ENCODE assay signal across 21 cellular contexts in genomic region chr11:93085097-93085496, GRCh38.
DNase-seq lines count a peak whose midpoint lies in the region; FAIRE-seq and TF ChIP-seq lines count a peak whose summit lies in the region.
"Had no signal": no experiment of that assay in that cellular context is flagged by ENCODE, and none has a peak within 500 bp of the region (broad histone marks: within the 10 kb centered on the region; RNA-seq: fewer than 3 reads in every experiment).

No MANE protein-coding gene starts in this region.

- H2AFZ ChIP-seq in mammary epithelial cell (ENCODE audit: low read depth, low read length) = peak overlapping the region; percentile 63

- no peak for FAIRE-seq in GM12891 (lab: Jason Lieb, UNC)
- FAIRE-seq: A549, bronchial epithelial cell had no signal

- no peak for TF ChIP-seq EP300 in stomach (IDR thresholded peaks at IDR 0.05)

- no peaks in the 10 kb centered on the region for H3K79me2 ChIP-seq in mammary epithelial cell (ENCODE audit: insufficient read depth, low read length)

- no peaks in the 10 kb centered on the region for H3K9me3 ChIP-seq in mammary epithelial cell (replicated peaks; ENCODE audit: insufficient read depth, low read length)
- H3K9me3 ChIP-seq in stomach = no peaks in the 10 kb centered on the region
- H3K9me3 ChIP-seq: A549, upper lobe of left lung had no signal

- TF ChIP-seq CTCF in mammary epithelial cell (conservative IDR thresholded peaks at IDR 0.05 in 1 of 2, IDR thresholded peaks at IDR 0.05 in 1 of 2; ENCODE audit: extremely low read depth in 1 of 2, insufficient read depth in 1 of 2, low read depth in 1 of 2, low read length in 2 of 2) (no peak), MCF 10A (IDR thresholded peaks at IDR 0.05; ENCODE audit: unreplicated experiment) (no peak), stomach (IDR thresholded peaks at IDR 0.05) (no peak)

- H3K36me3 Mint-ChIP-seq in MCF 10A (ENCODE audit: insufficient read depth, unreplicated experiment) = no peaks in the 10 kb centered on the region
- H3K36me3 Mint-ChIP-seq: activated CD4-positive, alpha-beta memory T cell treated with anti-CD3 and anti-CD28 coated beads for 36 hours; activated naive CD8-positive, alpha-beta T cell; stimulated activated effector memory CD8-positive, alpha-beta T cell treated with anti-CD3 and anti-CD28 coated beads, Interleukin-12 subunit alpha, Interleukin-12 subunit beta, amount 100 ng/mL, for 72 hours had no signal

- H3K27me3 Mint-ChIP-seq in MCF 10A (ENCODE audit: insufficient read depth, unreplicated experiment) = no peaks in the 10 kb centered on the region
- H3K27me3 Mint-ChIP-seq: activated T-cell treated with anti-CD3 and anti-CD28 coated beads, Interleukin-2, amount 50 U/mL, for 24 hours had no signal

- DNase-seq in mammary epithelial cell = peak; percentile 61
- no peak for DNase-seq in MCF 10A (ENCODE audit: unreplicated experiment)
- peak; percentile 61 for DNase-seq in RPMI7951 (ENCODE audit: low read depth)
- DNase-seq in fibroblast of peridontal ligament (ENCODE audit: extremely low read depth) = peak; percentile 66
- DNase-seq in GM12891 (ENCODE audit: insufficient read length, low spot score) = no peak
- DNase-seq in EL = no peak
- no peak for DNase-seq in stomach
- no peak for DNase-seq in NCI-H2107 treated with DMSO at 0.1 percent for 48 hours (lab: John Stamatoyannopoulos, UW; ENCODE audit: unreplicated experiment)
- DNase-seq: activated CD4-positive, alpha-beta memory T cell treated with anti-CD3 and anti-CD28 coated beads for 36 hours; activated T-cell treated with anti-CD3 and anti-CD28 coated beads, Interleukin-2, amount 50 U/mL, for 24 hours; effector CD8-positive, alpha-beta T cell; NCI-H2081 treated with DMSO at 0.1 percent for 48 hours; NCI-H774; occipital lobe; RPMI8226 had no signal

- H3K27ac ChIP-seq in mammary epithelial cell (ENCODE audit: insufficient read depth, low read depth, low read length) (peak overlapping the region; percentile 58), stomach (no peak overlapping the region)
- H3K27ac ChIP-seq: A549, upper lobe of left lung had no signal

- H3K4me1 Mint-ChIP-seq in MCF 10A (ENCODE audit: insufficient read depth, unreplicated experiment) = no peaks in the 10 kb centered on the region
- H3K4me1 Mint-ChIP-seq: stimulated activated effector memory CD8-positive, alpha-beta T cell treated with anti-CD3 and anti-CD28 coated beads, Interleukin-12 subunit alpha, Interleukin-12 subunit beta, amount 100 ng/mL, for 72 hours had no signal

- in situ Hi-C loops in mammary epithelial cell (cut with MboI; ENCODE audit: low sequenced_read_pairs in 2 of 2) = no loop called here

- H3K27me3 ChIP-seq in mammary epithelial cell (ENCODE audit: insufficient read depth, low read length) = no peaks in the 10 kb centered on the region
- H3K27me3 ChIP-seq in stomach = no peaks in the 10 kb centered on the region
- H3K27me3 ChIP-seq: upper lobe of left lung had no signal

- H3K4me2 ChIP-seq in mammary epithelial cell (ENCODE audit: insufficient read depth, low read depth, low read length) = peak overlapping the region; percentile 8
- H3K4me2 ChIP-seq: A549, smooth muscle cell had no signal

- TSS peak; percentile 90 for BruUV-seq in mammary epithelial cell (replicated peaks; lab: Mats Ljungman, UMichigan)
- BruUV-seq in MCF 10A (replicated peaks; lab: Mats Ljungman, UMichigan) = no TSS peak

- CTCF ChIA-PET in mammary epithelial cell (lab: Charles Lee; ENCODE audit: low non-redundant PET) (interaction anchor here (0.6 kb wide), 1 partner anchor 50 kb away, joined by 6 read pairs; no protein-coding TSS in a partner anchor), MCF 10A (lab: Yijun Ruan, JAX) (interaction anchor here (0.7 to 1.1 kb wide), 3 partner anchors 12 to 19 kb away, joined by 3 to 4 read pairs (median 3); no protein-coding TSS in a partner anchor)

- intact Hi-C loops in mammary epithelial cell (cut with micrococcal nuclease) = loop anchor here (10.0 kb wide), 1 partner anchor 110 kb away; the partner anchor contains the start of gene SLC36A4
- intact Hi-C loops in MCF 10A (cut with micrococcal nuclease) = no loop called here
- intact Hi-C loops in stomach (cut with DNase I; ENCODE audit: low total_unique reads) = no loop called here

- H3K36me3 ChIP-seq in mammary epithelial cell (ENCODE audit: insufficient read depth, low read length) (peaks cover 2% of the 10 kb centered on the region), stomach (no peaks in the 10 kb centered on the region)
- H3K36me3 ChIP-seq: upper lobe of left lung had no signal

- no peak overlapping the region for H3K4me3 ChIP-seq in mammary epithelial cell (replicated peaks in 1 of 3; ENCODE audit: insufficient read depth in 1 of 3, low read depth in 2 of 3, low read length in 3 of 3)
- no peak overlapping the region for H3K4me3 ChIP-seq in stomach
- H3K4me3 ChIP-seq: A549, smooth muscle cell, upper lobe of left lung had no signal

- no peak overlapping the region for H3K4me3 Mint-ChIP-seq in MCF 10A (ENCODE audit: unreplicated experiment)
- H3K4me3 Mint-ChIP-seq: activated CD4-positive, alpha-beta memory T cell treated with anti-CD3 and anti-CD28 coated beads for 36 hours; activated naive CD8-positive, alpha-beta T cell; activated T-cell treated with anti-CD3 and anti-CD28 coated beads, Interleukin-2, amount 50 U/mL, for 24 hours; stimulated activated effector memory CD8-positive, alpha-beta T cell treated with anti-CD3 and anti-CD28 coated beads, Interleukin-12 subunit alpha, Interleukin-12 subunit beta, amount 100 ng/mL, for 72 hours had no signal

- H3K27ac Mint-ChIP-seq in MCF 10A (ENCODE audit: low read depth, unreplicated experiment) = no peak overlapping the region
- H3K27ac Mint-ChIP-seq: activated CD4-positive, alpha-beta memory T cell treated with anti-CD3 and anti-CD28 coated beads for 36 hours; activated naive CD8-positive, alpha-beta T cell; activated T-cell treated with anti-CD3 and anti-CD28 coated beads, Interleukin-2, amount 50 U/mL, for 24 hours; stimulated activated effector memory CD8-positive, alpha-beta T cell treated with anti-CD3 and anti-CD28 coated beads, Interleukin-12 subunit alpha, Interleukin-12 subunit beta, amount 100 ng/mL, for 72 hours had no signal

- H3K9me3 Mint-ChIP-seq in MCF 10A (ENCODE audit: unreplicated experiment) = no peaks in the 10 kb centered on the region
- H3K9me3 Mint-ChIP-seq: activated CD4-positive, alpha-beta memory T cell treated with anti-CD3 and anti-CD28 coated beads for 36 hours; activated T-cell treated with anti-CD3 and anti-CD28 coated beads, Interleukin-2, amount 50 U/mL, for 24 hours; stimulated activated effector memory CD8-positive, alpha-beta T cell treated with anti-CD3 and anti-CD28 coated beads, Interleukin-12 subunit alpha, Interleukin-12 subunit beta, amount 100 ng/mL, for 72 hours had no signal

- no peak overlapping the region for H3K9ac ChIP-seq in mammary epithelial cell (ENCODE audit: insufficient read depth, low read length)

- dilution Hi-C loops in mammary epithelial cell (cut with HindIII; ENCODE audit: low sequenced_read_pairs) = no loop called here

- H3K4me1 ChIP-seq in mammary epithelial cell (ENCODE audit: insufficient read depth, low read length) (peaks cover 9% of the 10 kb centered on the region), stomach (no peaks in the 10 kb centered on the region)
- H3K4me1 ChIP-seq: A549, upper lobe of left lung had no signal

- 56% methylated on average over 2 of the region's 2 CpGs for WGBS in mammary epithelial cell (ENCODE audit: low coverage, missing lambda C conversion rate)
- 70 to 95% (median 81%) methylated on average over 2 of the region's 2 CpGs for WGBS in stomach, 5 donors

- TF ChIP-seq POLR2A in GM12891 (IDR thresholded peaks at IDR 0.05; ENCODE audit: low read depth, low read length) = no peak
- TF ChIP-seq POLR2A in stomach (IDR thresholded peaks at IDR 0.05) = no peak

- H4K20me1 ChIP-seq in mammary epithelial cell (ENCODE audit: insufficient read depth, low read length) = no peaks in the 10 kb centered on the region

- POLR2A ChIA-PET in MCF 10A (lab: Yijun Ruan, JAX) = interaction anchor here (1.2 kb wide), 1 partner anchor 30 kb away, joined by 7 read pairs; no protein-coding TSS in a partner anchor

TF ChIP-seq in GM12891, 5 proteins besides CTCF, POLR2A, EP300 and RAD21:
- no peak for TF ChIP-seq TAF1 (IDR thresholded peaks at IDR 0.05; ENCODE audit: low read depth, low read length)

Comparison
In these comparisons a context has a peak if more than half of its experiments do, and no peak if none do; other contexts are left out.
1. DNase-seq: peak in mammary epithelial cell (single experiment), RPMI7951 (single experiment) and fibroblast of peridontal ligament (single experiment); none in MCF 10A (single experiment), GM12891 (single experiment), EL (single experiment), stomach (single experiment) and NCI-H2107 treated with DMSO at 0.1 percent for 48 hours (single experiment).